In genomic region chrX:13387656-13388421, GRCh38 we compare ENCODE assay signal across 10 cellular contexts.
DNase-seq lines count a peak whose midpoint lies in the region; ATAC-seq and TF ChIP-seq lines count a peak whose summit lies in the region.
"Had no signal": no experiment of that assay in that cellular context is flagged by ENCODE, and none has a peak within 500 bp of the region (broad histone marks: within the 10 kb centered on the region; RNA-seq: fewer than 3 reads in every experiment).

No MANE protein-coding gene starts in this region.

- no peak overlapping the region for H2AFZ ChIP-seq in mesenchymal stem cell (ENCODE audit: low read depth, low read length)

- no peak overlapping the region for H3K14ac ChIP-seq in mesenchymal stem cell (ENCODE audit: low read length in 2 of 2)

- WGBS in mesenchymal stem cell, result 100% methylated on average over 2 of the region's 2 CpGs
- 74 to 91% (median 86%) methylated on average over 2 of the region's 2 CpGs for WGBS in spleen, 5 donors

- no peak overlapping the region for H3K4me2 ChIP-seq in mesenchymal stem cell (ENCODE audit: low read length, poor library complexity, severe bottlenecking)

- no peak overlapping the region for H2AK5ac ChIP-seq in mesenchymal stem cell (ENCODE audit: low read length, severe bottlenecking)

- H3K4me1 Mint-ChIP-seq in activated B cell treated with CpG ODN at 0.5 μM for 24 hours, result peaks cover 21% of the 10 kb centered on the region

- no peak overlapping the region for H2BK120ac ChIP-seq in mesenchymal stem cell (ENCODE audit: low read depth, low read length)

- peak overlapping the region; percentile 13 for H3K9ac ChIP-seq in mesenchymal stem cell (ENCODE audit: low read length)

- H4K8ac ChIP-seq in mesenchymal stem cell (ENCODE audit: low read length), result no peak overlapping the region

- H3K36me3 ChIP-seq in mesenchymal stem cell (ENCODE audit: control insufficient read depth in 1 of 2, insufficient read depth in 2 of 2, low read depth in 1 of 2, low read length in 2 of 2), result no peaks in the 10 kb centered on the region
- no peaks in the 10 kb centered on the region for H3K36me3 ChIP-seq in gastrocnemius medialis
- no peaks in the 10 kb centered on the region for H3K36me3 ChIP-seq in spleen
- H3K36me3 ChIP-seq: left ventricle myocardium inferior, Peyer's patch had no signal

- H3K9me3 ChIP-seq in mesenchymal stem cell (ENCODE audit: control insufficient read depth, low read length) (no peaks in the 10 kb centered on the region), gastrocnemius medialis (no peaks in the 10 kb centered on the region), spleen (no peaks in the 10 kb centered on the region)
- H3K9me3 ChIP-seq: left ventricle myocardium inferior, Peyer's patch had no signal

- no peaks in the 10 kb centered on the region for H3K27me3 Mint-ChIP-seq in activated B cell treated with CpG ODN at 0.5 μM for 24 hours

- peaks cover 2% of the 10 kb centered on the region for H3K9me3 Mint-ChIP-seq in activated B cell treated with CpG ODN at 0.5 μM for 24 hours

- no peak overlapping the region for H2BK5ac ChIP-seq in mesenchymal stem cell (ENCODE audit: low read depth, low read length, poor library complexity, severe bottlenecking)

- H3K27me3 ChIP-seq in mesenchymal stem cell (ENCODE audit: control insufficient read depth in 1 of 2, insufficient read depth in 1 of 2, low read length in 2 of 2), result no peaks in the 10 kb centered on the region
- H3K27me3 ChIP-seq in gastrocnemius medialis, result no peaks in the 10 kb centered on the region
- H3K27me3 ChIP-seq in spleen (replicated peaks in 1 of 7), result no peaks in the 10 kb centered on the region
- H3K27me3 ChIP-seq: Peyer's patch had no signal

- H2BK12ac ChIP-seq in mesenchymal stem cell (ENCODE audit: low read length in 2 of 2), result peak overlapping the region in 1 of 2 experiments; percentile 1

- no peak overlapping the region for H2BK15ac ChIP-seq in mesenchymal stem cell (ENCODE audit: low read depth, poor library complexity, severe bottlenecking)

- no peak overlapping the region for H3K27ac ChIP-seq in mesenchymal stem cell (ENCODE audit: low read length, poor library complexity, severe bottlenecking)
- no peak overlapping the region for H3K27ac ChIP-seq in caudate nucleus (ENCODE audit: low read depth, low read length)
- H3K27ac ChIP-seq in gastrocnemius medialis, result no peak overlapping the region
- H3K27ac ChIP-seq in spleen, result no peak overlapping the region
- H3K27ac ChIP-seq: left ventricle myocardium inferior, Peyer's patch had no signal

- H3K4me3 Mint-ChIP-seq in activated B cell treated with CpG ODN at 0.5 μM for 24 hours, result no peak overlapping the region

- H3K4me3 ChIP-seq in mesenchymal stem cell (ENCODE audit: insufficient read depth in 1 of 2, low read depth in 1 of 2, low read length in 2 of 2) (no peak overlapping the region), gastrocnemius medialis (no peak overlapping the region), spleen (no peak overlapping the region)
- H3K4me3 ChIP-seq: left ventricle myocardium inferior, Peyer's patch had no signal

- H3K36me3 Mint-ChIP-seq in activated B cell treated with CpG ODN at 0.5 μM for 24 hours (ENCODE audit: low read depth), result no peaks in the 10 kb centered on the region

- no peak overlapping the region for H4K91ac ChIP-seq in mesenchymal stem cell (ENCODE audit: low read length)

- H3K4me1 ChIP-seq in mesenchymal stem cell (ENCODE audit: control insufficient read depth, insufficient read depth, low read depth, low read length) (no peaks in the 10 kb centered on the region), gastrocnemius medialis (no peaks in the 10 kb centered on the region), spleen (no peaks in the 10 kb centered on the region)
- H3K4me1 ChIP-seq: left ventricle myocardium inferior, Peyer's patch had no signal

- ATAC-seq in HG03342 (IDR thresholded peaks at IDR 0.05; ENCODE audit: unreplicated experiment) (peak; percentile 51), activated B cell treated with CpG ODN at 0.5 μM for 24 hours (ENCODE audit: low read depth) (peak; percentile 75), gastrocnemius medialis (no peak), Right ventricle myocardium superior (ENCODE audit: poor library complexity) (no peak)

- intact Hi-C loops in activated B cell treated with CpG ODN at 0.5 μM for 24 hours (cut with micrococcal nuclease), result no loop called here
- intact Hi-C loops in gastrocnemius medialis (cut with DNase I; ENCODE audit: low total_unique reads), result no loop called here
- intact Hi-C loops in spleen (cut with DNase I; ENCODE audit: low total_unique reads), result no loop called here
- intact Hi-C loops in Right ventricle myocardium superior (cut with DNase I), result no loop called here

- H3K23ac ChIP-seq in mesenchymal stem cell (ENCODE audit: low read length in 2 of 2), result no peak overlapping the region

- POLR2A ChIA-PET in activated B cell treated with CpG ODN at 0.5 μM for 24 hours (lab: Charles Lee), result interaction anchor here (0.6 to 0.7 kb wide), 2 partner anchors 31 to 43 kb away, joined by 4 to 6 read pairs; no protein-coding TSS in a partner anchor

- in situ Hi-C loops in gastrocnemius medialis (cut with MboI; ENCODE audit: low sequenced_read_pairs in 4 of 4), result no loop called here

- H3K79me1 ChIP-seq in mesenchymal stem cell (replicated peaks; ENCODE audit: low read length, poor library complexity, severe bottlenecking), result no peaks in the 10 kb centered on the region

- peak overlapping the region; percentile 24 for H3K27ac Mint-ChIP-seq in activated B cell treated with CpG ODN at 0.5 μM for 24 hours

- no peak overlapping the region for H3K4ac ChIP-seq in mesenchymal stem cell (ENCODE audit: low read depth in 1 of 2, low read length in 2 of 2)

- TF ChIP-seq POLR2A in gastrocnemius medialis (IDR thresholded peaks at IDR 0.05) (no peak), spleen (IDR thresholded peaks at IDR 0.05) (no peak)

- H3K18ac ChIP-seq in mesenchymal stem cell (ENCODE audit: low read depth in 1 of 2, low read length in 2 of 2), result peak overlapping the region; percentile 70 to 73

- TF ChIP-seq CTCF in activated B cell treated with CpG ODN at 0.5 μM for 24 hours (IDR thresholded peaks at IDR 0.05), result no peak
- TF ChIP-seq CTCF in gastrocnemius medialis (IDR thresholded peaks at IDR 0.05 in 4 of 5, conservative IDR thresholded peaks at IDR 0.05 in 1 of 5), result no peak
- TF ChIP-seq CTCF in spleen (IDR thresholded peaks at IDR 0.05 in 8 of 11, conservative IDR thresholded peaks at IDR 0.05 in 3 of 11), result no peak

- CTCF ChIA-PET in activated B cell treated with CpG ODN at 0.5 μM for 24 hours (lab: Charles Lee), result no interaction called here

- DNase-seq in GM03348 (ENCODE audit: low spot score) (peak; percentile 6), activated B cell treated with CpG ODN at 0.5 μM for 24 hours (no peak), mesenchymal stem cell (peak; percentile 38), caudate nucleus (lab: John Stamatoyannopoulos, UW) (no peak), gastrocnemius medialis (no peak), spleen (no peak), Right ventricle myocardium superior (no peak)
- DNase-seq: left ventricle myocardium inferior, Peyer's patch had no signal

Comparison
In these comparisons a context has a peak if more than half of its experiments do, and no peak if none do; other contexts are left out.
1. DNase-seq: peak in GM03348 (single experiment) and mesenchymal stem cell (single experiment); none in activated B cell treated with CpG ODN at 0.5 μM for 24 hours (single experiment), caudate nucleus (0 of 61), gastrocnemius medialis (0 of 2), spleen (single experiment) and Right ventricle myocardium superior (single experiment).
2. ATAC-seq: peak in HG03342 (single experiment) and activated B cell treated with CpG ODN at 0.5 μM for 24 hours (single experiment); none in gastrocnemius medialis (0 of 2) and Right ventricle myocardium superior (single experiment).